1 cellular context compared by ENCODE assay signal in the genomic region with DNA sequence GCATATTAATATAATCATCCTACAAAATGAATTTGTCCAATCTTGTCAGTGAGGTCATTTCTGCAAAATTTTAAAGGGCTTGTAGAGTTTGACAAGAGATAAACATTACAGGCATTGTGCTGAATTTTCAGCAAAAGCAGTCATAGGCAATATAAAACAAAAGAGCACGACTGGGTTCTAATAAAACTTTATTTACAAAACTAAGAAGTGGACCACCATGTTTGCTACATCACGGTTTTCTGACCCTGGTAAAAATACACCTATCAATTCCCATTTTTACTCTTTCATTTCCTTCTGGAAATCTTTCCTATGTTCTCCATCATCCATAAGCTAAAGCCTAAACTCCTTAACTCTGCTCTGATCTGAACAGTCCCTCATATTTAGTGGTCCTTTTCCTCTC.
A peak's percentile ranks its signal among the peaks of the same experiment; 100 is the strongest.
TF ChIP-seq lines count a peak whose summit lies in the region.

No MANE protein-coding gene starts in this region.

TF ChIP-seq in GM12878, 131 proteins besides CTCF, POLR2A, EP300 and RAD21 (continued from another document):
- TF ChIP-seq, protein P1, sequence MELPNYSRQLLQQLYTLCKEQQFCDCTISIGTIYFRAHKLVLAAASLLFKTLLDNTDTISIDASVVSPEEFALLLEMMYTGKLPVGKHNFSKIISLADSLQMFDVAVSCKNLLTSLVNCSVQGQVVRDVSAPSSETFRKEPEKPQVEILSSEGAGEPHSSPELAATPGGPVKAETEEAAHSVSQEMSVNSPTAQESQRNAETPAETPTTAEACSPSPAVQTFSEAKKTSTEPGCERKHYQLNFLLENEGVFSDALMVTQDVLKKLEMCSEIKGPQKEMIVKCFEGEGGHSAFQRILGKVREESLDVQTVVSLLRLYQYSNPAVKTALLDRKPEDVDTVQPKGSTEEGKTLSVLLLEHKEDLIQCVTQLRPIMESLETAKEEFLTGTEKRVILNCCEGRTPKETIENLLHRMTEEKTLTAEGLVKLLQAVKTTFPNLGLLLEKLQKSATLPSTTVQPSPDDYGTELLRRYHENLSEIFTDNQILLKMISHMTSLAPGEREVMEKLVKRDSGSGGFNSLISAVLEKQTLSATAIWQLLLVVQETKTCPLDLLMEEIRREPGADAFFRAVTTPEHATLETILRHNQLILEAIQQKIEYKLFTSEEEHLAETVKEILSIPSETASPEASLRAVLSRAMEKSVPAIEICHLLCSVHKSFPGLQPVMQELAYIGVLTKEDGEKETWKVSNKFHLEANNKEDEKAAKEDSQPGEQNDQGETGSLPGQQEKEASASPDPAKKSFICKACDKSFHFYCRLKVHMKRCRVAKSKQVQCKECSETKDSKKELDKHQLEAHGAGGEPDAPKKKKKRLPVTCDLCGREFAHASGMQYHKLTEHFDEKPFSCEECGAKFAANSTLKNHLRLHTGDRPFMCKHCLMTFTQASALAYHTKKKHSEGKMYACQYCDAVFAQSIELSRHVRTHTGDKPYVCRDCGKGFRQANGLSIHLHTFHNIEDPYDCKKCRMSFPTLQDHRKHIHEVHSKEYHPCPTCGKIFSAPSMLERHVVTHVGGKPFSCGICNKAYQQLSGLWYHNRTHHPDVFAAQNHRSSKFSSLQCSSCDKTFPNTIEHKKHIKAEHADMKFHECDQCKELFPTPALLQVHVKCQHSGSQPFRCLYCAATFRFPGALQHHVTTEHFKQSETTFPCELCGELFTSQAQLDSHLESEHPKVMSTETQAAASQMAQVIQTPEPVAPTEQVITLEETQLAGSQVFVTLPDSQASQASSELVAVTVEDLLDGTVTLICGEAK (IDR thresholded peaks at IDR 0.05; ENCODE audit: borderline replicate concordance), result peak; percentile 60
